In genomic region chrX:47248576-47248975, GRCh38 we compare ENCODE assay signal across 22 cellular contexts.
"Had no signal": no experiment of that assay in that cellular context is flagged by ENCODE, and none has a peak within 500 bp of the region (broad histone marks: within the 10 kb centered on the region; RNA-seq: fewer than 3 reads in every experiment).

No MANE protein-coding gene starts in this region.

- H3K4me1 Mint-ChIP-seq: endodermal cell had no signal

- H2AFZ ChIP-seq: hepatocyte had no signal

- H3K9me3 Mint-ChIP-seq: dendritic cell treated with granulocyte-macrophage colony-stimulating factor and Interleukin-4, amounts not matched to agents 40 ng/mL and 50 ng/mL, for 4 days; stimulated activated naive B cell treated with anti-CD40 and anti-IgM and Interleukin-4, amounts not matched to agents 10 μg/mL and 1 μg/mL and 100 μg/mL, for 72 hours; stimulated activated naive CD8-positive, alpha-beta T cell treated with anti-CD3 and anti-CD28 coated beads, Interleukin-15, Interleukin-2, amounts not matched to agents 100 ng/mL and 50 ng/mL, for 24 hours had no signal

- H3K27ac Mint-ChIP-seq: dendritic cell treated with granulocyte-macrophage colony-stimulating factor and Interleukin-4, amounts not matched to agents 40 ng/mL and 50 ng/mL, for 4 days had no signal

- H3K4me1 ChIP-seq: esophagus muscularis mucosa, foreskin keratinocyte, gastroesophageal sphincter, heart left ventricle, left lung, pancreas, tibial nerve, upper lobe of left lung had no signal

- H3K9me3 ChIP-seq: gastroesophageal sphincter, left lung, pancreas, thoracic aorta, tibial nerve had no signal

- DNase-seq: effector CD8-positive, alpha-beta T cell; endodermal cell; foreskin keratinocyte; heart left ventricle; kidney; left lung; mesenchymal stem cell; midbrain; naive thymus-derived CD8-positive, alpha-beta T cell; occipital lobe; pancreas; stimulated activated CD4-positive, alpha-beta T cell treated with anti-CD3 and anti-CD28 coated beads, Interleukin-2, amount 100 ng/mL, for 48 hours; stimulated activated naive B cell treated with anti-CD40 and anti-IgM and Interleukin-4, amounts not matched to agents 10 μg/mL and 1 μg/mL and 100 μg/mL, for 72 hours; upper lobe of left lung had no signal

- H3K36me3 ChIP-seq: pancreas had no signal

- ATAC-seq: foreskin keratinocyte, gastroesophageal sphincter had no signal

- H3K4me3 ChIP-seq: esophagus muscularis mucosa, gastroesophageal sphincter, heart left ventricle, hepatocyte, left lung, pancreas, thoracic aorta, tibial nerve, upper lobe of left lung had no signal

- H3K4me2 ChIP-seq: hepatocyte had no signal

- H3K27me3 ChIP-seq: esophagus muscularis mucosa, foreskin keratinocyte, gastroesophageal sphincter, hepatocyte, left lung, pancreas, upper lobe of left lung had no signal

- H3K27me3 Mint-ChIP-seq: dendritic cell treated with granulocyte-macrophage colony-stimulating factor and Interleukin-4, amounts not matched to agents 40 ng/mL and 50 ng/mL, for 4 days; naive thymus-derived CD8-positive, alpha-beta T cell; stimulated activated naive B cell treated with anti-CD40 and anti-IgM and Interleukin-4, amounts not matched to agents 10 μg/mL and 1 μg/mL and 100 μg/mL, for 72 hours; stimulated activated naive CD8-positive, alpha-beta T cell treated with anti-CD3 and anti-CD28 coated beads, Interleukin-15, Interleukin-2, amounts not matched to agents 100 ng/mL and 50 ng/mL, for 24 hours had no signal

- H3K4me3 Mint-ChIP-seq: dendritic cell treated with granulocyte-macrophage colony-stimulating factor and Interleukin-4, amounts not matched to agents 40 ng/mL and 50 ng/mL, for 4 days; endodermal cell; stimulated activated naive B cell treated with anti-CD40 and anti-IgM and Interleukin-4, amounts not matched to agents 10 μg/mL and 1 μg/mL and 100 μg/mL, for 72 hours; stimulated activated naive CD8-positive, alpha-beta T cell treated with anti-CD3 and anti-CD28 coated beads, Interleukin-15, Interleukin-2, amounts not matched to agents 100 ng/mL and 50 ng/mL, for 24 hours had no signal

- H3K79me2 ChIP-seq: hepatocyte had no signal

- H3K27ac ChIP-seq: epithelial cell of prostate, esophagus muscularis mucosa, foreskin keratinocyte, gastroesophageal sphincter, heart left ventricle, hepatocyte, left lung, pancreas, thoracic aorta, upper lobe of left lung had no signal
